In the genomic region with DNA sequence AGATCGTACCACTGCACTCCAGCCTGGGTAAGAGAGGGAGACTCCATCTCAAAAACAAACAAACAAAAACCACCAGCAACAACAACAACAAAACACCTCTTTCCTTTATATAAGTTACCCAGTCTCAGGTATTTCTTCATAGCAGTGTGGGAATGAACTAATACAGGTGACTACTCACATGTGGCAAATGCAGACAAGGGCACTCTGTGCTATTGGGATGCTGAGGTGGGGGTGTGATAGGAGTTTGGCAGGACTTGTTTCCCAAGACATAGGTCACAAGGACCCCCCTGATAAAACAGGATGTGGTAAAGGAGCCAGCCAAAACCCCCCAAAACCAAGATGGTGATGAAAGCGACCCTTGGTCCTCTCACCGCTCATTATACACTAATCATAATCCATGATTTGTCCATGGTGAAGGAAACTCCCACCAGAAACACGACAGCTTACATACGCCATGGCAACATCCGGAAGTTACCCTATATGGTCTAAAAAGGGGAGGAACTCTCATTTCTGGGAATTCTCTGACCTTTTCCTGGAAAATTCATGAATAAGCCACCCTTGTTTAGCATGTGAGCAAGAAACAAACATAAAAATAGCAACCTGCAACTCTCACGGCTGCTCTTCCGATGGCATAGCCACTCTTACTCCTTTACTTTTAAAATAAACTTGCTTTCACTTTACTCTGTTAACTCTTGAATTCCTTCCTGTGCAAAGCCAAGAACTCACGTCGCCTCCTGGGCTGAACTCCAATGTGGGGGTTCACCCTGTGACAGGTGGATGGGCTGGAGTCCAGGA, we compare ENCODE assay signal across 1 cellular context.
TF ChIP-seq lines count a peak whose summit lies in the region.

No MANE protein-coding gene starts in this region.

TF ChIP-seq in SK-N-SH treated with all-trans-retinoic acid at 6 μM for 48 hours, 23 proteins besides CTCF, POLR2A, EP300 and RAD21 (continued from another document):
- TF ChIP-seq TCF4 (CRISPR knock-in tag; IDR thresholded peaks at IDR 0.05; ENCODE audit: borderline replicate concordance) (no peak), SNAI2 (CRISPR knock-in tag; IDR thresholded peaks at IDR 0.05) (no peak), BACH2 (CRISPR knock-in tag; IDR thresholded peaks at IDR 0.05; ENCODE audit: borderline replicate concordance) (no peak), ZNF8 (CRISPR knock-in tag; IDR thresholded peaks at IDR 0.05) (no peak)
- TF ChIP-seq, protein P1, sequence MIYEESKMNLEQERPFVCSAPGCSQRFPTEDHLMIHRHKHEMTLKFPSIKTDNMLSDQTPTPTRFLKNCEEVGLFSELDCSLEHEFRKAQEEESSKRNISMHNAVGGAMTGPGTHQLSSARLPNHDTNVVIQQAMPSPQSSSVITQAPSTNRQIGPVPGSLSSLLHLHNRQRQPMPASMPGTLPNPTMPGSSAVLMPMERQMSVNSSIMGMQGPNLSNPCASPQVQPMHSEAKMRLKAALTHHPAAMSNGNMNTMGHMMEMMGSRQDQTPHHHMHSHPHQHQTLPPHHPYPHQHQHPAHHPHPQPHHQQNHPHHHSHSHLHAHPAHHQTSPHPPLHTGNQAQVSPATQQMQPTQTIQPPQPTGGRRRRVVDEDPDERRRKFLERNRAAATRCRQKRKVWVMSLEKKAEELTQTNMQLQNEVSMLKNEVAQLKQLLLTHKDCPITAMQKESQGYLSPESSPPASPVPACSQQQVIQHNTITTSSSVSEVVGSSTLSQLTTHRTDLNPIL (CRISPR knock-in tag; IDR thresholded peaks at IDR 0.05; ENCODE audit: low read depth), result no peak
